16 cellular contexts compared by ENCODE assay signal in genomic region chr3:113291572-113291971, GRCh38.
"Had no signal": no experiment of that assay in that cellular context is flagged by ENCODE, and none has a peak within 500 bp of the region (broad histone marks: within the 10 kb centered on the region; RNA-seq: fewer than 3 reads in every experiment).

No MANE protein-coding gene starts in this region.

- H3K27me3 ChIP-seq: dorsolateral prefrontal cortex, right lobe of liver, stomach had no signal

- H3K27ac ChIP-seq: psoas muscle, right lobe of liver, thoracic aorta had no signal

- H3K36me3 ChIP-seq: right lobe of liver, thoracic aorta had no signal

- H3K4me3 ChIP-seq: dorsolateral prefrontal cortex, psoas muscle, right lobe of liver, stomach, thoracic aorta had no signal

- H3K4me1 ChIP-seq: psoas muscle had no signal

- ATAC-seq: naive thymus-derived CD8-positive, alpha-beta T cell; psoas muscle; T-cell had no signal

- DNase-seq: activated CD4-positive, alpha-beta memory T cell treated with anti-CD3 and anti-CD28 coated beads, Interleukin-2, amount 10 ng/mL, durations not matched to agents 7 days and 5 days; activated CD4-positive, alpha-beta T cell treated with anti-CD3 and anti-CD28 coated beads for 1 hour; activated naive CD4-positive, alpha-beta T cell treated with anti-CD3 and anti-CD28 coated beads, Interleukin-2, amount 10 ng/mL, durations not matched to agents 7 days and 5 days; activated T-cell treated with anti-CD3 and anti-CD28 coated beads, Interleukin-2, amount 50 U/mL, for 24 hours; dorsolateral prefrontal cortex; endodermal cell; islet precursor cell; mammary epithelial cell; naive thymus-derived CD8-positive, alpha-beta T cell; occipital lobe; psoas muscle; right lobe of liver; stimulated activated CD4-positive, alpha-beta T cell treated with anti-CD3 and anti-CD28 coated beads, Interleukin-1b, Interleukin-23, amount 100 ng/mL, for 48 hours; stomach; T-cell had no signal

- H3K9me3 ChIP-seq: psoas muscle, right lobe of liver, stomach, thoracic aorta had no signal
